ENCODE assay signal across 1 cellular context in the genomic region with DNA sequence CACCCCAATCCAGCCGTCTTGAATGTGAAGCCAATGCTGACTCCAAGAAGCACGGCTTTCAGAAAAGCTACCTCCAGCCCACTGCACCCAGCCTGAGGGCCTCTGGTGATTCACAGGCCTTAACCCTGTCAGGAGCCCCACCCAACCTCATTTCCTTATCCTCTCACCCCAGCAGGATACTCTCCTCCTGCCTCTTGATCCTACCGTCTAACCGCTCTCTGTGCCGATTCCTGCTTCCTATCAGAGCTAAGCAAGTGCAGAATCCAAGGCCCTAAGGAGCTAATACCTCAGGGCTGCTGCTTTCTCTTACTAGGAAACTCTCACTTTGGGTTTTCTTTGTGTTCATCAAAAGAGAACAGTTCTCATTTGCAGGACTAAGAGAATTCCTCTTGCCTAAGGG.
TF ChIP-seq lines count a peak whose summit lies in the region.

No MANE protein-coding gene starts in this region.

TF ChIP-seq in K562, 482 proteins besides CTCF, POLR2A, EP300 and RAD21 (continued from another document):
- TF ChIP-seq SMARCE1 (IDR thresholded peaks at IDR 0.05) (0 out of 2 replicates have a peak, but pooled peaks have one; percentile 27), ZNF584 (CRISPR knock-in tag; IDR thresholded peaks at IDR 0.05; ENCODE audit: low read depth) (0 out of 2 replicates have a peak, but pooled peaks have one; percentile 59), TCF3 (CRISPR knock-in tag; IDR thresholded peaks at IDR 0.05) (peak; percentile 76), TOE1 (IDR thresholded peaks at IDR 0.05; ENCODE audit: borderline replicate concordance) (0 out of 2 replicates have a peak, but pooled peaks have one; percentile 23), TOE1 (CRISPR knock-in tag; IDR thresholded peaks at IDR 0.05; ENCODE audit: borderline replicate concordance, low read depth) (no peak), NR1H2 (CRISPR knock-in tag; IDR thresholded peaks at IDR 0.05) (no peak), HINFP (tag; conservative IDR thresholded peaks at IDR 0.05; ENCODE audit: low read depth) (no peak), E2F8 (IDR thresholded peaks at IDR 0.05; ENCODE audit: low read depth, partially characterized antibody) (no peak), CREB1 (IDR thresholded peaks at IDR 0.05) (no peak), CREB1 (CRISPR knock-in tag; IDR thresholded peaks at IDR 0.05) (no peak), ZBTB2 (IDR thresholded peaks at IDR 0.05) (peak; percentile 21; the same call in 1 of the 2 replicates), CBFA2T2 (conservative IDR thresholded peaks at IDR 0.05) (peak; percentile 40), GABPB1 (CRISPR knock-in tag; IDR thresholded peaks at IDR 0.05) (0 out of 2 replicates have a peak, but pooled peaks have one; percentile 20), NR2C1 (IDR thresholded peaks at IDR 0.05) (no peak), NR2C1 (tag; IDR thresholded peaks at IDR 0.05) (no peak), PML (IDR thresholded peaks at IDR 0.05; ENCODE audit: low read length) (no peak), ZFX (CRISPR knock-in tag; IDR thresholded peaks at IDR 0.05) (peak; percentile 79), LEF1 (IDR thresholded peaks at IDR 0.05) (0 out of 2 replicates have a peak, but pooled peaks have one; percentile 34), USF1 (CRISPR knock-in tag; IDR thresholded peaks at IDR 0.05) (peak; percentile 22; the same call in 1 of the 2 replicates), POLR2AphosphoS5 (IDR thresholded peaks at IDR 0.05; ENCODE audit: control insufficient read depth, insufficient read depth, low read depth, low read length) (0 out of 2 replicates have a peak, but pooled peaks have one; percentile 30), ZNF586 (CRISPR knock-in tag; conservative IDR thresholded peaks at IDR 0.05) (no peak), ZBTB7A (IDR thresholded peaks at IDR 0.05; ENCODE audit: borderline replicate concordance, control insufficient read depth, low read depth, low read length) (peak; percentile 37; the same call in 1 of the 2 replicates), ZNF146 (CRISPR knock-in tag; IDR thresholded peaks at IDR 0.05; ENCODE audit: unreplicated experiment) (no peak), DPF2 (IDR thresholded peaks at IDR 0.05) (peak; percentile 68; the same call in 1 of the 2 replicates), ZNF551 (CRISPR knock-in tag; IDR thresholded peaks at IDR 0.05) (no peak), TAL1 (IDR thresholded peaks at IDR 0.05) (peak; percentile 31; the same call in 1 of the 2 replicates), CBFA2T3 (IDR thresholded peaks at IDR 0.05) (peak; percentile 72), HMGN3 (IDR thresholded peaks at IDR 0.05; ENCODE audit: borderline replicate concordance, extremely low read depth, insufficient read length, low read depth, low read length) (no peak), ATF2 (CRISPR knock-in tag; IDR thresholded peaks at IDR 0.05) (no peak), ZNF175 (CRISPR knock-in tag; IDR thresholded peaks at IDR 0.05; ENCODE audit: low read depth) (0 out of 2 replicates have a peak, but pooled peaks have one; percentile 29), SRSF1 (IDR thresholded peaks at IDR 0.05; ENCODE audit: low read depth, low read length) (no peak), TBP (optimal IDR thresholded peaks at IDR 0.05; ENCODE audit: low read depth, low read length) (peak; percentile 39), FOSL1 (tag; conservative IDR thresholded peaks at IDR 0.05) (peak; percentile 85), ZNF668 (CRISPR knock-in tag; IDR thresholded peaks at IDR 0.05) (no peak), ELF4 (CRISPR knock-in tag; IDR thresholded peaks at IDR 0.05) (0 out of 2 replicates have a peak, but pooled peaks have one; percentile 16), ARID1B (IDR thresholded peaks at IDR 0.05) (peak; percentile 60), SMARCA4 (IDR thresholded peaks at IDR 0.05) (peak; percentile 50; the same call in 1 of the 2 replicates)
- TF ChIP-seq, protein P1, sequence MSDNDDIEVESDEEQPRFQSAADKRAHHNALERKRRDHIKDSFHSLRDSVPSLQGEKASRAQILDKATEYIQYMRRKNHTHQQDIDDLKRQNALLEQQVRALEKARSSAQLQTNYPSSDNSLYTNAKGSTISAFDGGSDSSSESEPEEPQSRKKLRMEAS (CRISPR knock-in tag; IDR thresholded peaks at IDR 0.05), result peak; percentile 27; the same call in 1 of the 2 replicates
- TF ChIP-seq, protein P2, sequence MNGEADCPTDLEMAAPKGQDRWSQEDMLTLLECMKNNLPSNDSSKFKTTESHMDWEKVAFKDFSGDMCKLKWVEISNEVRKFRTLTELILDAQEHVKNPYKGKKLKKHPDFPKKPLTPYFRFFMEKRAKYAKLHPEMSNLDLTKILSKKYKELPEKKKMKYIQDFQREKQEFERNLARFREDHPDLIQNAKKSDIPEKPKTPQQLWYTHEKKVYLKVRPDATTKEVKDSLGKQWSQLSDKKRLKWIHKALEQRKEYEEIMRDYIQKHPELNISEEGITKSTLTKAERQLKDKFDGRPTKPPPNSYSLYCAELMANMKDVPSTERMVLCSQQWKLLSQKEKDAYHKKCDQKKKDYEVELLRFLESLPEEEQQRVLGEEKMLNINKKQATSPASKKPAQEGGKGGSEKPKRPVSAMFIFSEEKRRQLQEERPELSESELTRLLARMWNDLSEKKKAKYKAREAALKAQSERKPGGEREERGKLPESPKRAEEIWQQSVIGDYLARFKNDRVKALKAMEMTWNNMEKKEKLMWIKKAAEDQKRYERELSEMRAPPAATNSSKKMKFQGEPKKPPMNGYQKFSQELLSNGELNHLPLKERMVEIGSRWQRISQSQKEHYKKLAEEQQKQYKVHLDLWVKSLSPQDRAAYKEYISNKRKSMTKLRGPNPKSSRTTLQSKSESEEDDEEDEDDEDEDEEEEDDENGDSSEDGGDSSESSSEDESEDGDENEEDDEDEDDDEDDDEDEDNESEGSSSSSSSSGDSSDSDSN (IDR thresholded peaks at IDR 0.05; ENCODE audit: borderline replicate concordance in 1 of 2, low read depth in 2 of 2, low read length in 2 of 2), result peak; percentile 57 to 92; a peak in 3 of 4 replicates
